In the genomic region with DNA sequence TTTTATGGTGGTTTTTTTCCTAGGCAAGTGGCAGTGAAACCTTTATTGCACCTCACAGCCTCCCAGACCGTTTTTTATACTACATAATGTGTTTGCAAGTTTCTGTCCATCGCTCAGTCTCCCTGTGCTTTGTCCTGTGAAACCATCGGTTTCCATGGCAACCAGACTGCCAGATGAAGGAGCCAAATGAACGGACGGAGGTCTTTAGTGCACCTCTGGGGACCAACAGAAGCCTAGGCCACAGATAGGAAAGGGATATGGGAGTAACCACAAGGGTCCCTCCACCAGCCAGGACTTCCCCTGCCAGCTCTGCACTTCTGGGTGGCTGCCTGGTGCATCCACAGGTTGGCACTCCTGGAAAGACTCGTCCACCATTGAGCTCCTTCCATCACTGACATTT, we compare ENCODE assay signal across 15 cellular contexts.
A peak's percentile ranks its signal among the peaks of the same experiment; 100 is the strongest.
DNase-seq lines count a peak whose midpoint lies in the region; ATAC-seq and TF ChIP-seq lines count a peak whose summit lies in the region.
"Had no signal": no experiment of that assay in that cellular context is flagged by ENCODE, and none has a peak within 500 bp of the region (broad histone marks: within the 10 kb centered on the region; RNA-seq: fewer than 3 reads in every experiment).

No MANE protein-coding gene starts in this region.

- no peaks in the 10 kb centered on the region for H3K79me2 ChIP-seq in GM23338 (replicated peaks; ENCODE audit: insufficient read depth)
- no peaks in the 10 kb centered on the region for H3K79me2 ChIP-seq in neural cell (replicated peaks; ENCODE audit: insufficient read depth, low read length)

- H3F3A ChIP-seq in GM23338 (replicated peaks; ENCODE audit: low read depth) (no peaks in the 10 kb centered on the region), neural cell (ENCODE audit: insufficient read depth, low read length, poor library complexity, severe bottlenecking) (peaks cover 16% of the 10 kb centered on the region)

- H3K27me3 Mint-ChIP-seq in GM23338 (ENCODE audit: insufficient read depth, low read depth, poor library complexity) (no peaks in the 10 kb centered on the region), endodermal cell (ENCODE audit: insufficient read depth) (peaks cover 12% of the 10 kb centered on the region)

- H3K9me3 ChIP-seq in endodermal cell (ENCODE audit: control insufficient read depth, low read length): no peaks in the 10 kb centered on the region
- H3K9me3 ChIP-seq in neural cell (ENCODE audit: low read length): no peaks in the 10 kb centered on the region
- no peaks in the 10 kb centered on the region for H3K9me3 ChIP-seq in SJCRH30 (replicated peaks)
- H3K9me3 ChIP-seq: BE2C had no signal

- H3K27me3 ChIP-seq in GM23338 (ENCODE audit: insufficient read depth): no peaks in the 10 kb centered on the region
- no peaks in the 10 kb centered on the region for H3K27me3 ChIP-seq in endodermal cell (ENCODE audit: control insufficient read depth, insufficient read depth, low read length, poor library complexity, severe bottlenecking)
- no peaks in the 10 kb centered on the region for H3K27me3 ChIP-seq in neural cell (ENCODE audit: insufficient read depth, low read depth, low read length)
- peaks cover 11% of the 10 kb centered on the region; the same call in 1 of the 2 replicates for H3K27me3 ChIP-seq in SJCRH30
- H3K27me3 ChIP-seq: BE2C had no signal

- peak; percentile 32 for TF ChIP-seq RAD21 in neural cell (conservative IDR thresholded peaks at IDR 0.05)

- peak; percentile 41 for DNase-seq in GM23338 (ENCODE audit: low spot score)
- DNase-seq in SK-N-DZ (ENCODE audit: low spot score): peak; percentile 8
- DNase-seq in endodermal cell: peak; percentile 30
- DNase-seq in NCI-H82 (lab: John Stamatoyannopoulos, UW): no peak
- DNase-seq in SJCRH30: no peak
- no peak for DNase-seq in stimulated activated CD4-positive, alpha-beta T cell treated with anti-CD3 and anti-CD28 coated beads, Interleukin-12 subunit alpha, Interleukin-12 subunit beta, amount 100 ng/mL, for 4 hours
- DNase-seq: BE2C; CD8-positive, alpha-beta T cell; NCI-H1092; NCI-H187; NCI-H524 treated with DMSO at 0.1 percent for 48 hours; PC-9 had no signal

- H3K9ac ChIP-seq in endodermal cell (ENCODE audit: extremely low read depth, low read length, poor library complexity, severe bottlenecking) (no peak overlapping the region), neural cell (ENCODE audit: low read length) (peak overlapping the region; percentile 57)
- H3K9ac ChIP-seq: KMS-11 had no signal

- WGBS in endodermal cell (ENCODE audit: insufficient coverage in 1 of 2, insufficient read length in 1 of 2), 2 experiments: 82 to 87% methylated on average over 3 to 6 of the region's 6 CpGs

- no peaks in the 10 kb centered on the region for H4K20me1 ChIP-seq in GM23338 (replicated peaks; ENCODE audit: insufficient read depth)
- no peaks in the 10 kb centered on the region for H4K20me1 ChIP-seq in neural cell (ENCODE audit: insufficient read depth)

- no peaks in the 10 kb centered on the region for H3K36me3 ChIP-seq in GM23338 (ENCODE audit: insufficient read depth)
- no peaks in the 10 kb centered on the region for H3K36me3 ChIP-seq in endodermal cell (ENCODE audit: control insufficient read depth, insufficient read depth, low read length)
- no peaks in the 10 kb centered on the region for H3K36me3 ChIP-seq in neural cell (ENCODE audit: insufficient read depth, low read length)
- H3K36me3 ChIP-seq in SJCRH30: no peaks in the 10 kb centered on the region
- H3K36me3 ChIP-seq: BE2C had no signal

- H3K4me1 Mint-ChIP-seq in GM23338: peaks cover 6% of the 10 kb centered on the region; the same call in 1 of the 3 replicates
- H3K4me1 Mint-ChIP-seq in endodermal cell: peaks cover 6% of the 10 kb centered on the region

- no peak for TF ChIP-seq EP300 in neural cell (conservative IDR thresholded peaks at IDR 0.05; ENCODE audit: poor library complexity, severe bottlenecking)

- TF ChIP-seq CTCF in GM23338 (conservative IDR thresholded peaks at IDR 0.05; ENCODE audit: low read depth in 2 of 2): no peak
- no peak for TF ChIP-seq CTCF in endodermal cell (conservative IDR thresholded peaks at IDR 0.05)
- no peak for TF ChIP-seq CTCF in neural cell (IDR thresholded peaks at IDR 0.05; ENCODE audit: poor library complexity, severe bottlenecking)

- H2AFZ ChIP-seq in GM23338 (no peak overlapping the region), neural cell (ENCODE audit: low read depth, low read length) (no peak overlapping the region)
- H2AFZ ChIP-seq: PC-9 had no signal

- no peak overlapping the region for H3K4me3 Mint-ChIP-seq in GM23338
- H3K4me3 Mint-ChIP-seq in endodermal cell: no peak overlapping the region
- H3K4me3 Mint-ChIP-seq: CD8-positive, alpha-beta T cell had no signal

- H3K4me1 ChIP-seq in GM23338 (ENCODE audit: insufficient read depth): no peaks in the 10 kb centered on the region
- H3K4me1 ChIP-seq in endodermal cell (ENCODE audit: control insufficient read depth, insufficient read depth, low read length): no peaks in the 10 kb centered on the region
- no peaks in the 10 kb centered on the region for H3K4me1 ChIP-seq in SJCRH30
- H3K4me1 ChIP-seq: BE2C had no signal

- H3K9me3 Mint-ChIP-seq in GM23338 (peaks cover 2% of the 10 kb centered on the region; the same call in 1 of the 3 replicates), endodermal cell (peaks cover 8% of the 10 kb centered on the region)

- H3K9me2 ChIP-seq in GM23338 (ENCODE audit: insufficient read depth) (no peaks in the 10 kb centered on the region), neural cell (ENCODE audit: insufficient read depth, low read length) (no peaks in the 10 kb centered on the region)

- H3K27ac ChIP-seq in GM23338 (ENCODE audit: low read depth) (no peak overlapping the region), endodermal cell (ENCODE audit: low read depth, low read length) (peak overlapping the region; percentile 97), neural cell (ENCODE audit: low read length) (peak overlapping the region; percentile 80), SJCRH30 (no peak overlapping the region)
- H3K27ac ChIP-seq: KMS-11, PC-9, SK-N-MC had no signal

- H3K4me2 ChIP-seq in GM23338: no peak overlapping the region
- no peak overlapping the region for H3K4me2 ChIP-seq in neural cell (ENCODE audit: low read length)
- H3K4me2 ChIP-seq: KMS-11, PC-9 had no signal

- H3K27ac Mint-ChIP-seq in GM23338 (no peak overlapping the region), endodermal cell (no peak overlapping the region)
- H3K27ac Mint-ChIP-seq: CD8-positive, alpha-beta T cell had no signal

- H3K4me3 ChIP-seq in GM23338 (no peak overlapping the region), endodermal cell (ENCODE audit: low read length) (no peak overlapping the region), neural cell (ENCODE audit: low read length) (peak overlapping the region; percentile 16), SJCRH30 (no peak overlapping the region)
- H3K4me3 ChIP-seq: PC-9, SK-N-MC had no signal

- no peak for ATAC-seq in GM23338
- ATAC-seq: CD8-positive, alpha-beta T cell had no signal

- H3K36me3 Mint-ChIP-seq in GM23338 (ENCODE audit: low read depth) (no peaks in the 10 kb centered on the region), endodermal cell (ENCODE audit: low read depth) (no peaks in the 10 kb centered on the region)
- H3K36me3 Mint-ChIP-seq: CD8-positive, alpha-beta T cell had no signal

TF ChIP-seq in GM23338, 12 proteins besides CTCF, POLR2A, EP300 and RAD21 (continues in another document):
- TF ChIP-seq POLR2AphosphoS5 (IDR thresholded peaks at IDR 0.05; ENCODE audit: low read depth): no peak
- no peak for TF ChIP-seq ZNF114 (CRISPR knock-in tag; IDR thresholded peaks at IDR 0.05)

TF ChIP-seq in neural cell, 6 proteins besides CTCF, POLR2A, EP300 and RAD21:
- TF ChIP-seq SMC3 (conservative IDR thresholded peaks at IDR 0.05; ENCODE audit: poor library complexity): no peak
- no peak for TF ChIP-seq MXI1 (conservative IDR thresholded peaks at IDR 0.05; ENCODE audit: poor library complexity, severe bottlenecking)
- TF ChIP-seq POLR2AphosphoS5 (IDR thresholded peaks at IDR 0.05): peak; percentile 21
- TF ChIP-seq TAF1 (IDR thresholded peaks at IDR 0.05; ENCODE audit: low read depth): no peak
- no peak for TF ChIP-seq EZH2 (IDR thresholded peaks at IDR 0.05; ENCODE audit: borderline replicate concordance, insufficient read depth, low read length, poor library complexity, severe bottlenecking)

Comparison
In these comparisons a context has a peak if more than half of its experiments do, and no peak if none do; other contexts are left out.
1. DNase-seq: peak in GM23338 (single experiment), SK-N-DZ (single experiment) and endodermal cell (single experiment); none in NCI-H82 (single experiment), SJCRH30 (0 of 2) and stimulated activated CD4-positive, alpha-beta T cell treated with anti-CD3 and anti-CD28 coated beads, Interleukin-12 subunit alpha, Interleukin-12 subunit beta, amount 100 ng/mL, for 4 hours (single experiment).
2. H3K27ac ChIP-seq: peak in endodermal cell (single experiment) and neural cell (single experiment); none in GM23338 (single experiment) and SJCRH30 (single experiment).